1 cellular context compared by ENCODE assay signal in the genomic region with DNA sequence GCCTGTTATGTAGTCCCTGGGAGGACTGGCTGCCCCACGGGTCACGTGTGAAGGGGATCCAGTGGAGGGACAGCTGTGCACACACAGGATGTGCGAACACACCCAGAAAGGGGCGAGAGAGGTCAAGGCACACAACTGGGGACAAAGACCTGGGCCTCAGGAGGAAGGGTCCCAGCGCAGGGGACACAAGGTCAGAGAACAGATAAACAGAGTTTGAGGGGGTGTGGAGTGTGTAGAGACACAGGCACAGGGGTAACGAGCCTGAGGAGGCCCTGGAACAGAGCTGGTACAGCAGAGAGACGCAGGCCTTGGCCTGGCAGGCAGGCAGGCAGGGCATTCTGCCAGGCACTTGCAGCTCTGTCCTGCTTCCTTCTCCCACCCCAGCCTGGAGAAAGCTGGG.
TF ChIP-seq lines count a peak whose summit lies in the region.

No MANE protein-coding gene starts in this region.

TF ChIP-seq in HepG2, 621 proteins besides CTCF, POLR2A, EP300 and RAD21:
- TF ChIP-seq TARDBP (CRISPR knock-in tag; IDR thresholded peaks at IDR 0.05) (no peak), THAP11 (CRISPR knock-in tag; IDR thresholded peaks at IDR 0.05) (no peak), ZNF383 (CRISPR knock-in tag; IDR thresholded peaks at IDR 0.05; ENCODE audit: borderline replicate concordance) (no peak), CERS6 (CRISPR knock-in tag; IDR thresholded peaks at IDR 0.05) (no peak), ZNF775 (CRISPR knock-in tag; IDR thresholded peaks at IDR 0.05; ENCODE audit: borderline replicate concordance) (no peak), ZNF563 (CRISPR knock-in tag; IDR thresholded peaks at IDR 0.05) (no peak), HNF1B (CRISPR knock-in tag; IDR thresholded peaks at IDR 0.05) (no peak), NFE2 (CRISPR knock-in tag; IDR thresholded peaks at IDR 0.05) (no peak), E2F5 (CRISPR knock-in tag; conservative IDR thresholded peaks at IDR 0.05) (no peak), ELK4 (CRISPR knock-in tag; IDR thresholded peaks at IDR 0.05; ENCODE audit: borderline replicate concordance) (no peak), PITX1 (CRISPR knock-in tag; IDR thresholded peaks at IDR 0.05) (no peak), ZKSCAN5 (CRISPR knock-in tag; IDR thresholded peaks at IDR 0.05) (no peak), ZNF879 (CRISPR knock-in tag; IDR thresholded peaks at IDR 0.05) (no peak), ZNF772 (CRISPR knock-in tag; IDR thresholded peaks at IDR 0.05) (no peak), DNMT3B (CRISPR knock-in tag; conservative IDR thresholded peaks at IDR 0.05) (no peak), ZNF543 (CRISPR knock-in tag; IDR thresholded peaks at IDR 0.05) (no peak), ADNP (CRISPR knock-in tag; IDR thresholded peaks at IDR 0.05) (no peak)
- TF ChIP-seq, protein P1, sequence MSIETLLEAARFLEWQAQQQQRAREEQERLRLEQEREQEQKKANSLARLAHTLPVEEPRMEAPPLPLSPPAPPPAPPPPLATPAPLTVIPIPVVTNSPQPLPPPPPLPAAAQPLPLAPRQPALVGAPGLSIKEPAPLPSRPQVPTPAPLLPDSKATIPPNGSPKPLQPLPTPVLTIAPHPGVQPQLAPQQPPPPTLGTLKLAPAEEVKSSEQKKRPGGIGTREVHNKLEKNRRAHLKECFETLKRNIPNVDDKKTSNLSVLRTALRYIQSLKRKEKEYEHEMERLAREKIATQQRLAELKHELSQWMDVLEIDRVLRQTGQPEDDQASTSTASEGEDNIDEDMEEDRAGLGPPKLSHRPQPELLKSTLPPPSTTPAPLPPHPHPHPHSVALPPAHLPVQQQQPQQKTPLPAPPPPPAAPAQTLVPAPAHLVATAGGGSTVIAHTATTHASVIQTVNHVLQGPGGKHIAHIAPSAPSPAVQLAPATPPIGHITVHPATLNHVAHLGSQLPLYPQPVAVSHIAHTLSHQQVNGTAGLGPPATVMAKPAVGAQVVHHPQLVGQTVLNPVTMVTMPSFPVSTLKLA (IDR thresholded peaks at IDR 0.05), result no peak
- TF ChIP-seq, protein P2, sequence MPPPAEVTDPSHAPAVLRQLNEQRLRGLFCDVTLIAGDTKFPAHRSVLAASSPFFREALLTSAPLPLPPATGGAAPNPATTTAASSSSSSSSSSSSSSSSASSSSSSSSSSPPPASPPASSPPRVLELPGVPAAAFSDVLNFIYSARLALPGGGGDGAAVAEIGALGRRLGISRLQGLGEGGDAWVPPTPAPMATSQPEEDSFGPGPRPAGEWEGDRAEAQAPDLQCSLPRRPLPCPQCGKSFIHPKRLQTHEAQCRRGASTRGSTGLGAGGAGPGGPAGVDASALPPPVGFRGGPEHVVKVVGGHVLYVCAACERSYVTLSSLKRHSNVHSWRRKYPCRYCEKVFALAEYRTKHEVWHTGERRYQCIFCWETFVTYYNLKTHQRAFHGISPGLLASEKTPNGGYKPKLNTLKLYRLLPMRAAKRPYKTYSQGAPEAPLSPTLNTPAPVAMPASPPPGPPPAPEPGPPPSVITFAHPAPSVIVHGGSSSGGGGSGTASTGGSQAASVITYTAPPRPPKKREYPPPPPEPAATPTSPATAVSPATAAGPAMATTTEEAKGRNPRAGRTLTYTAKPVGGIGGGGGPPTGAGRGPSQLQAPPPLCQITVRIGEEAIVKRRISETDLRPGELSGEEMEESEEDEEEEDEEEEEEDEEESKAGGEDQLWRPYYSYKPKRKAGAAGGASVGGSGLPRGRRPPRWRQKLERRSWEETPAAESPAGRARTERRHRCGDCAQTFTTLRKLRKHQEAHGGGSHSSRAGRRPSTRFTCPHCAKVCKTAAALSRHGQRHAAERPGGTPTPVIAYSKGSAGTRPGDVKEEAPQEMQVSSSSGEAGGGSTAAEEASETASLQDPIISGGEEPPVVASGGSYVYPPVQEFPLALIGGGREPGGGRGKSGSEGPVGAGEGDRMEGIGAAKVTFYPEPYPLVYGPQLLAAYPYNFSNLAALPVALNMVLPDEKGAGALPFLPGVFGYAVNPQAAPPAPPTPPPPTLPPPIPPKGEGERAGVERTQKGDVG (CRISPR knock-in tag; IDR thresholded peaks at IDR 0.05; ENCODE audit: borderline replicate concordance), result no peak
